Comparison of ENCODE assay signal across 30 cellular contexts in the genomic region with DNA sequence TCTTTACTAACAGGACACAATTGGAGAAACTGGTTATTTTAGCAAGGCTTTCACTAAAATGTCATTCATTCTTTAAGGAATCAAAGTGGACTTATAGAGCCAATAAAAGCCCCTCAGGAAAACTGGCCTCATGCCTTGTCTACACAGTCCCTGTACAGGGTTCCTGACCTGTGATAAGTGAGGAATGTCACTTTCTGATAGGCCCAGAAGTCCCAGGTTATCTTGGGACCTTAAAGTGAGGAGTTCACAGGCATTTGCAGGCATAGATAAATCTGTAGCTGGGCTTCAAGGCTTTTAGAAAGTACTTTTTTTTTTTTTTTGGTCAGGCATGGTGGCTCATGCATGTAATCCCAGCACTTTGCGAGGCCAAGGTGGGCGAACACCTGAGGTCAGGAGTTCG. TPM values are rescaled to one million over a fixed set of nuclear protein-coding genes. Genes with fewer than 3 reads are reported as not detected.
"Had no signal": no experiment of that assay in that cellular context is flagged by ENCODE, and none has a peak within 500 bp of the region (broad histone marks: within the 10 kb centered on the region; RNA-seq: fewer than 3 reads in every experiment).

No MANE protein-coding gene starts in this region.

- H3K27ac ChIP-seq: colonic mucosa, coronary artery, dorsolateral prefrontal cortex, epithelial cell of prostate, esophagus muscularis mucosa, esophagus squamous epithelium, foreskin keratinocyte, gastrocnemius medialis, gastroesophageal sphincter, heart left ventricle, heart right ventricle had no signal

- H3K36me3 ChIP-seq: colonic mucosa, esophagus muscularis mucosa, esophagus squamous epithelium, gastrocnemius medialis, gastroesophageal sphincter, heart left ventricle, heart right ventricle had no signal

- H3K9me3 ChIP-seq: colonic mucosa, esophagus muscularis mucosa, esophagus squamous epithelium, gastrocnemius medialis, gastroesophageal sphincter, heart left ventricle, heart right ventricle had no signal

- H3K9me3 Mint-ChIP-seq: effector memory CD8-positive, alpha-beta T cell had no signal

- ATAC-seq: effector memory CD8-positive, alpha-beta T cell; esophagus mucosa; foreskin keratinocyte; gastrocnemius medialis; gastroesophageal sphincter; heart left ventricle; heart right ventricle had no signal

- H3K4me3 Mint-ChIP-seq: dendritic cell treated with granulocyte-macrophage colony-stimulating factor and Interleukin-4, amounts not matched to agents 40 ng/mL and 50 ng/mL, for 4 days; effector memory CD8-positive, alpha-beta T cell; endodermal cell had no signal

- H3K4me1 ChIP-seq: colonic mucosa, esophagus muscularis mucosa, gastroesophageal sphincter had no signal

- H3K27me3 ChIP-seq: colonic mucosa, dorsolateral prefrontal cortex, esophagus muscularis mucosa, esophagus squamous epithelium, foreskin keratinocyte, gastrocnemius medialis, gastroesophageal sphincter, heart left ventricle, heart right ventricle had no signal

- H3K4me1 Mint-ChIP-seq: endodermal cell had no signal

- H3K27ac Mint-ChIP-seq: dendritic cell treated with granulocyte-macrophage colony-stimulating factor and Interleukin-4, amounts not matched to agents 40 ng/mL and 50 ng/mL, for 4 days; effector memory CD8-positive, alpha-beta T cell; endodermal cell had no signal

- H3K4me3 ChIP-seq: colonic mucosa, coronary artery, dorsolateral prefrontal cortex, esophagus muscularis mucosa, esophagus squamous epithelium, gastrocnemius medialis, gastroesophageal sphincter, heart left ventricle, heart right ventricle had no signal

- DNase-seq: colonic mucosa; cortex of kidney; dermis blood vessel endothelial cell; dorsolateral prefrontal cortex; effector CD4-positive, alpha-beta T cell; effector CD8-positive, alpha-beta T cell; effector memory CD4-positive, alpha-beta T cell; effector memory CD8-positive, alpha-beta T cell; endodermal cell; erythroblast; esophagus squamous epithelium; foreskin fibroblast; foreskin keratinocyte; foreskin melanocyte; gastrocnemius medialis; glutamatergic neuron; head of caudate nucleus; heart left ventricle; heart right ventricle had no signal

- H3K27me3 Mint-ChIP-seq: dendritic cell treated with granulocyte-macrophage colony-stimulating factor and Interleukin-4, amounts not matched to agents 40 ng/mL and 50 ng/mL, for 4 days had no signal

RNA-seq across cellular contexts. Expression of a gene that starts 19.4 kb away (rescaled TPM):
- total RNA-seq: dermis microvascular lymphatic vessel endothelial cell, endothelial cell of umbilical vein, epithelial cell of proximal tubule, foreskin keratinocyte, glomerular endothelial cell had no signal
- polyA plus RNA-seq: endothelial cell of umbilical vein, fibroblast of lung, foreskin keratinocyte, heart left ventricle had no signal
